Comparison of ENCODE assay signal across 19 cellular contexts in genomic region chr14:94888108-94888507, GRCh38.
DNase-seq lines count a peak whose midpoint lies in the region; ATAC-seq, FAIRE-seq and TF ChIP-seq lines count a peak whose summit lies in the region.
"Had no signal": no experiment of that assay in that cellular context is flagged by ENCODE, and none has a peak within 500 bp of the region (broad histone marks: within the 10 kb centered on the region; RNA-seq: fewer than 3 reads in every experiment).

No MANE protein-coding gene starts in this region.

- peak; percentile 90 to 92 for DNase-seq in NCI-H526 (lab: John Stamatoyannopoulos, UW)
- peak; percentile 8 to 84 (median 56) for DNase-seq in head of caudate nucleus
- peak; percentile 45 to 73 (median 56) for DNase-seq in pancreas
- DNase-seq in AML-193 (lab: John Stamatoyannopoulos, UW), result no peak
- no peak for DNase-seq in NCI-H345 treated with DMSO at 0.1 percent for 48 hours (lab: John Stamatoyannopoulos, UW; ENCODE audit: unreplicated experiment)
- DNase-seq: activated CD4-positive, CD25-positive, alpha-beta regulatory T cell treated with anti-CD3 and anti-CD28 coated beads, Interleukin-2, amount 50 U/mL, for 72 hours; activated T-cell treated with anti-CD3 and anti-CD28 coated beads, Interleukin-2, amount 50 U/mL, for 72 hours; Caco-2; glutamatergic neuron; GM23248; NCI-H1930; ovary; PC-3; stimulated activated naive B cell treated with anti-CD40 and anti-IgM and Interleukin-4, amounts not matched to agents 10 μg/mL and 1 μg/mL and 100 μg/mL, for 72 hours; thyroid gland had no signal

- 22 to 23% methylated on average over 12 of the region's 12 CpGs for WGBS in pancreas, 2 donors

- peak; percentile 79 to 93 (median 86) for ATAC-seq in pancreas
- no peak for ATAC-seq in HG02678 (IDR thresholded peaks at IDR 0.05; ENCODE audit: unreplicated experiment)
- ATAC-seq: activated naive CD4-positive, alpha-beta T cell treated with anti-CD3 and anti-CD28 coated beads, Interleukin-2, amount 50 U/mL, for 72 hours; activated T-cell treated with anti-CD3 and anti-CD28 coated beads, Interleukin-2, amount 50 U/mL, for 72 hours; PC-3; sciatic nerve; stimulated activated naive B cell treated with anti-CD40 and anti-IgM and Interleukin-4, amounts not matched to agents 10 μg/mL and 1 μg/mL and 100 μg/mL, for 72 hours had no signal

- H3K36me3 ChIP-seq in pancreas, result no peaks in the 10 kb centered on the region
- H3K36me3 ChIP-seq: ovary, thyroid gland had no signal

- H3K27ac ChIP-seq in pancreas, result peak overlapping the region in 1 of 4 donors; percentile 1
- H3K27ac ChIP-seq: GM23248, ovary, thyroid gland had no signal

- H3K27me3 ChIP-seq in pancreas, result no peaks in the 10 kb centered on the region
- H3K27me3 ChIP-seq: ovary, thyroid gland had no signal

- intact Hi-C loops in head of caudate nucleus (cut with DNase I) (no loop called here), pancreas (cut with DNase I) (no loop called here)

- peak overlapping the region in 2 of 4 donors; percentile 0 to 20 for H3K4me3 ChIP-seq in pancreas
- H3K4me3 ChIP-seq: GM23248, ovary, thyroid gland had no signal

- no peak for TF ChIP-seq EP300 in Ishikawa (IDR thresholded peaks at IDR 0.05; ENCODE audit: borderline replicate concordance)

- H3K4me1 ChIP-seq in pancreas, result peaks cover 0 to 7% (median 6%) of the 10 kb centered on the region in 3 donors
- H3K4me1 ChIP-seq: Caco-2, thyroid gland had no signal

- no peak for FAIRE-seq in pancreas (lab: Jason Lieb, UNC)

- H3K9me3 ChIP-seq in pancreas, result no peaks in the 10 kb centered on the region
- H3K9me3 ChIP-seq: Caco-2, ovary, thyroid gland had no signal

- no peak for TF ChIP-seq CTCF in pancreas (IDR thresholded peaks at IDR 0.05)

- no peak for TF ChIP-seq RAD21 in Ishikawa (IDR thresholded peaks at IDR 0.05; ENCODE audit: low read depth)

TF ChIP-seq in Ishikawa, 13 proteins besides CTCF, POLR2A, EP300 and RAD21:
- TF ChIP-seq MAX (IDR thresholded peaks at IDR 0.05) (no peak), USF1 (IDR thresholded peaks at IDR 0.05) (peak; percentile 63), FOXM1 (IDR thresholded peaks at IDR 0.05; ENCODE audit: borderline replicate concordance, low read depth) (no peak)

Comparison
In these comparisons a context has a peak if more than half of its experiments do, and no peak if none do; other contexts are left out.
1. DNase-seq: peak in NCI-H526 (2 of 2), head of caudate nucleus (42 of 42) and pancreas (6 of 6); none in AML-193 (0 of 2) and NCI-H345 treated with DMSO at 0.1 percent for 48 hours (single experiment).